ENCODE assay signal across 15 cellular contexts in genomic region chr16:12229759-12230594, GRCh38.
DNase-seq lines count a peak whose midpoint lies in the region; ATAC-seq and TF ChIP-seq lines count a peak whose summit lies in the region.
"Had no signal": no experiment of that assay in that cellular context is flagged by ENCODE, and none has a peak within 500 bp of the region (broad histone marks: within the 10 kb centered on the region; RNA-seq: fewer than 3 reads in every experiment).

No MANE protein-coding gene starts in this region.

- peak overlapping the region in 2 of 3 donors; percentile 54 to 58 for H3K27ac Mint-ChIP-seq in IgD-negative memory B cell
- no peak overlapping the region for H3K27ac Mint-ChIP-seq in activated naive CD4-positive, alpha-beta T cell treated with anti-CD3 and anti-CD28 coated beads for 36 hours
- H3K27ac Mint-ChIP-seq: CD4-positive, CD25-positive, alpha-beta regulatory T cell; H9; nephron progenitor cell had no signal

- intact Hi-C loops in activated naive CD4-positive, alpha-beta T cell treated with anti-CD3 and anti-CD28 coated beads for 36 hours (cut with micrococcal nuclease), result loop anchor here (10.0 kb wide), 1 partner anchor 1225 kb away; no protein-coding TSS in a partner anchor

- H3K36me3 Mint-ChIP-seq in IgD-negative memory B cell, result peaks cover 11% of the 10 kb centered on the region
- no peaks in the 10 kb centered on the region for H3K36me3 Mint-ChIP-seq in activated naive CD4-positive, alpha-beta T cell treated with anti-CD3 and anti-CD28 coated beads for 36 hours (ENCODE audit: low read depth)

- H3K27me3 Mint-ChIP-seq in IgD-negative memory B cell, result no peaks in the 10 kb centered on the region
- no peaks in the 10 kb centered on the region for H3K27me3 Mint-ChIP-seq in activated naive CD4-positive, alpha-beta T cell treated with anti-CD3 and anti-CD28 coated beads for 36 hours (ENCODE audit: low read depth)
- H3K27me3 Mint-ChIP-seq: CD4-positive, CD25-positive, alpha-beta regulatory T cell had no signal

- CTCF ChIA-PET in activated naive CD4-positive, alpha-beta T cell treated with anti-CD3 and anti-CD28 coated beads for 36 hours (lab: Charles Lee), result interaction anchor here (0.9 kb wide), 1 partner anchor 39 kb away, joined by 3 read pairs; no protein-coding TSS in a partner anchor

- H3K9me3 Mint-ChIP-seq in IgD-negative memory B cell, result peaks cover 0 to 5% (median 0%) of the 10 kb centered on the region in 3 donors
- no peaks in the 10 kb centered on the region for H3K9me3 Mint-ChIP-seq in activated naive CD4-positive, alpha-beta T cell treated with anti-CD3 and anti-CD28 coated beads for 36 hours
- H3K9me3 Mint-ChIP-seq: CD4-positive, CD25-positive, alpha-beta regulatory T cell; H9; nephron progenitor cell had no signal

- no peak overlapping the region for H3K4me3 Mint-ChIP-seq in IgD-negative memory B cell
- H3K4me3 Mint-ChIP-seq in activated naive CD4-positive, alpha-beta T cell treated with anti-CD3 and anti-CD28 coated beads for 36 hours, result no peak overlapping the region
- H3K4me3 Mint-ChIP-seq: CD4-positive, CD25-positive, alpha-beta regulatory T cell; H9; nephron progenitor cell had no signal

- TF ChIP-seq CTCF in AG10803 (conservative IDR thresholded peaks at IDR 0.05; ENCODE audit: low read length) (no peak), epithelial cell of esophagus (IDR thresholded peaks at IDR 0.05; ENCODE audit: insufficient read depth, low read depth, low read length, missing control alignments) (no peak)

- H3K4me3 ChIP-seq in AG10803 (ENCODE audit: low read length) (no peak overlapping the region), epithelial cell of esophagus (ENCODE audit: low read length) (no peak overlapping the region)
- H3K4me3 ChIP-seq: skin epidermis, upper lobe of left lung had no signal

- ATAC-seq in HG02759 (IDR thresholded peaks at IDR 0.05; ENCODE audit: unreplicated experiment), result no peak
- no peak for ATAC-seq in GM21360 (IDR thresholded peaks at IDR 0.05; ENCODE audit: unreplicated experiment)

- H3K4me1 Mint-ChIP-seq in IgD-negative memory B cell, result peaks cover 15 to 34% (median 18%) of the 10 kb centered on the region in 3 donors
- peaks cover 19% of the 10 kb centered on the region for H3K4me1 Mint-ChIP-seq in activated naive CD4-positive, alpha-beta T cell treated with anti-CD3 and anti-CD28 coated beads for 36 hours (ENCODE audit: low read depth)

- DNase-seq in AG10803 (ENCODE audit: low read depth) (peak; percentile 87), NCI-H774 (lab: John Stamatoyannopoulos, UW) (peak; percentile 54), epithelial cell of esophagus (ENCODE audit: low read depth) (peak; percentile 53)
- DNase-seq in activated naive CD4-positive, alpha-beta T cell treated with anti-CD3 and anti-CD28 coated beads for 36 hours, result no peak
- no peak for DNase-seq in activated CD4-positive, alpha-beta T cell treated with anti-CD3 and anti-CD28 coated beads, Interleukin-2, amount 50 U/mL, for 48 hours
- DNase-seq: CD4-positive, CD25-positive, alpha-beta regulatory T cell; erythroblast; H9; kidney; nephron progenitor cell; upper lobe of left lung had no signal

Comparison
In these comparisons a context has a peak if more than half of its experiments do, and no peak if none do; other contexts are left out.
1. DNase-seq: peak in AG10803 (single experiment), NCI-H774 (single experiment) and epithelial cell of esophagus (single experiment); none in activated naive CD4-positive, alpha-beta T cell treated with anti-CD3 and anti-CD28 coated beads for 36 hours (single experiment) and activated CD4-positive, alpha-beta T cell treated with anti-CD3 and anti-CD28 coated beads, Interleukin-2, amount 50 U/mL, for 48 hours (0 of 2).